In the genomic region with DNA sequence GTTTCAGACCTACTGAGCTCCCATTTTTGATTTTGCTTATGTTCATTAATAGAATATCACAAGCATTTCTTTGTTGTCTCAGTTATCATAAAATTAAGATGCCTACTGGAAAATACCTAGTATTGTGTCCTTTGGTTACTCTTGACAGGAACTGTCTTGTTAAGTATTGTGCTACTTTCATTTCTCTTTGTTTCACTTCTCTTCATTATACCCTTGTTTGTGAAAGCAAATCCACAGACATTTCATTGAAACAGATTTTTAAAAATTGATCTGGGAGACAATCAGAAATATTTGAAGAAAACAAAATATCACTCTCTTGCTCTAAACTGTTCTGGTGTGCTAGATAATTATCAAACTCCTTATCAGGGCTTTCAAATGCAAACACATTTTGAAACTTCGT, we compare ENCODE assay signal across 28 cellular contexts.
"Had no signal": no experiment of that assay in that cellular context is flagged by ENCODE, and none has a peak within 500 bp of the region (broad histone marks: within the 10 kb centered on the region; RNA-seq: fewer than 3 reads in every experiment).

No MANE protein-coding gene starts in this region.

- H3K9me3 Mint-ChIP-seq: brain had no signal

- H3K9me3 ChIP-seq: ascending aorta, colonic mucosa had no signal

- H3K4me1 Mint-ChIP-seq: activated CD4-positive, alpha-beta memory T cell treated with anti-CD3 and anti-CD28 coated beads, Interleukin-2, amount 10 ng/mL, durations not matched to agents 7 days and 5 days; activated CD4-positive, alpha-beta T cell treated with anti-CD3 and anti-CD28 coated beads, Interleukin-2, amount 10 ng/mL, durations not matched to agents 7 days and 5 days; activated naive CD4-positive, alpha-beta T cell treated with anti-CD3 and anti-CD28 coated beads, Interleukin-2, amount 10 ng/mL, durations not matched to agents 7 days and 5 days; activated naive CD8-positive, alpha-beta T cell treated with anti-CD3 and anti-CD28 coated beads, Interleukin-2, amount 10 ng/mL, durations not matched to agents 7 days and 5 days; brain; WTC11 had no signal

- H3K27me3 ChIP-seq: ascending aorta, breast epithelium, cardiac muscle cell, colonic mucosa had no signal

- H3K36me3 Mint-ChIP-seq: activated naive CD4-positive, alpha-beta T cell treated with anti-CD3 and anti-CD28 coated beads, Interleukin-2, amount 10 ng/mL, durations not matched to agents 7 days and 5 days; activated naive CD4-positive, alpha-beta T cell treated with anti-CD3 and anti-CD28 coated beads, Interleukin-2, amount 50 U/mL, for 72 hours; activated naive CD8-positive, alpha-beta T cell treated with anti-CD3 and anti-CD28 coated beads, Interleukin-2, amount 10 ng/mL, durations not matched to agents 7 days and 5 days; brain had no signal

- H3K4me1 ChIP-seq: ascending aorta, breast epithelium, colonic mucosa had no signal

- H3K27ac Mint-ChIP-seq: activated CD4-positive, alpha-beta memory T cell treated with anti-CD3 and anti-CD28 coated beads, Interleukin-2, amount 10 ng/mL, durations not matched to agents 7 days and 5 days; activated CD4-positive, alpha-beta T cell treated with anti-CD3 and anti-CD28 coated beads, Interleukin-2, amount 10 ng/mL, durations not matched to agents 7 days and 5 days; activated naive CD4-positive, alpha-beta T cell treated with anti-CD3 and anti-CD28 coated beads, Interleukin-2, amount 10 ng/mL, durations not matched to agents 7 days and 5 days; activated naive CD4-positive, alpha-beta T cell treated with anti-CD3 and anti-CD28 coated beads, Interleukin-2, amount 50 U/mL, for 72 hours; activated naive CD8-positive, alpha-beta T cell treated with anti-CD3 and anti-CD28 coated beads, Interleukin-2, amount 10 ng/mL, durations not matched to agents 7 days and 5 days; activated T-cell treated with anti-CD3 and anti-CD28 coated beads, Interleukin-2, amount 50 U/mL, for 24 hours; activated T-cell treated with anti-CD3 and anti-CD28 coated beads, Interleukin-2, amount 50 U/mL, for 72 hours; brain; WTC11 had no signal

- H3K27me3 Mint-ChIP-seq: activated CD4-positive, alpha-beta memory T cell treated with anti-CD3 and anti-CD28 coated beads, Interleukin-2, amount 10 ng/mL, durations not matched to agents 7 days and 5 days; activated CD4-positive, alpha-beta T cell treated with anti-CD3 and anti-CD28 coated beads, Interleukin-2, amount 10 ng/mL, durations not matched to agents 7 days and 5 days; activated naive CD4-positive, alpha-beta T cell treated with anti-CD3 and anti-CD28 coated beads, Interleukin-2, amount 10 ng/mL, durations not matched to agents 7 days and 5 days; activated naive CD8-positive, alpha-beta T cell treated with anti-CD3 and anti-CD28 coated beads, Interleukin-2, amount 10 ng/mL, durations not matched to agents 7 days and 5 days; activated T-cell treated with anti-CD3 and anti-CD28 coated beads, Interleukin-2, amount 50 U/mL, for 24 hours had no signal

- H3K36me3 ChIP-seq: ascending aorta, breast epithelium, cardiac muscle cell, colonic mucosa had no signal

- H3K4me3 ChIP-seq: ascending aorta, breast epithelium, cardiac muscle cell, colonic mucosa had no signal

- H3K27ac ChIP-seq: ascending aorta, breast epithelium, cardiac muscle cell, colonic mucosa, VCaP had no signal

- ATAC-seq: activated naive CD4-positive, alpha-beta T cell treated with anti-CD3 and anti-CD28 coated beads, Interleukin-2, amount 50 U/mL, for 72 hours; activated T-cell treated with anti-CD3 and anti-CD28 coated beads, Interleukin-2, amount 50 U/mL, for 72 hours; esophagus mucosa; WTC11 had no signal

- H3K4me3 Mint-ChIP-seq: activated CD4-positive, alpha-beta memory T cell treated with anti-CD3 and anti-CD28 coated beads, Interleukin-2, amount 10 ng/mL, durations not matched to agents 7 days and 5 days; activated CD4-positive, alpha-beta T cell treated with anti-CD3 and anti-CD28 coated beads, Interleukin-2, amount 10 ng/mL, durations not matched to agents 7 days and 5 days; activated naive CD4-positive, alpha-beta T cell treated with anti-CD3 and anti-CD28 coated beads, Interleukin-2, amount 10 ng/mL, durations not matched to agents 7 days and 5 days; activated naive CD8-positive, alpha-beta T cell treated with anti-CD3 and anti-CD28 coated beads, Interleukin-2, amount 10 ng/mL, durations not matched to agents 7 days and 5 days; activated T-cell treated with anti-CD3 and anti-CD28 coated beads, Interleukin-2, amount 50 U/mL, for 24 hours; activated T-cell treated with anti-CD3 and anti-CD28 coated beads, Interleukin-2, amount 50 U/mL, for 72 hours; brain; WTC11 had no signal

- DNase-seq: activated CD4-positive, alpha-beta memory T cell treated with anti-CD3 and anti-CD28 coated beads, Interleukin-2, amount 10 ng/mL, durations not matched to agents 7 days and 5 days; activated CD4-positive, alpha-beta T cell treated with anti-CD3 and anti-CD28 coated beads for 1 hour; activated CD4-positive, alpha-beta T cell treated with anti-CD3 and anti-CD28 coated beads for 4 hours; activated CD4-positive, alpha-beta T cell treated with anti-CD3 and anti-CD28 coated beads, Interleukin-2, amount 10 ng/mL, durations not matched to agents 7 days and 5 days; activated CD4-positive, alpha-beta T cell treated with anti-CD3 and anti-CD28 coated beads, Interleukin-2, amount 50 U/mL, for 4 hours; activated CD8-positive, alpha-beta memory T cell treated with anti-CD3 and anti-CD28 coated beads, Interleukin-2, amount 50 U/mL, for 48 hours; activated gamma-delta T cell; activated naive CD4-positive, alpha-beta T cell; activated naive CD4-positive, alpha-beta T cell treated with anti-CD3 and anti-CD28 coated beads, Interleukin-2, amount 10 ng/mL, durations not matched to agents 7 days and 5 days; activated naive CD8-positive, alpha-beta T cell treated with anti-CD3 and anti-CD28 coated beads, Interleukin-2, amount 10 ng/mL, durations not matched to agents 7 days and 5 days; activated T-cell treated with anti-CD3 and anti-CD28 coated beads for 4 hours; activated T-cell treated with anti-CD3 and anti-CD28 coated beads, Interleukin-2, amount 50 U/mL, for 24 hours; activated T-cell treated with anti-CD3 and anti-CD28 coated beads, Interleukin-2, amount 50 U/mL, for 72 hours; central memory CD4-positive, alpha-beta T cell; cerebellar nuclear complex; colonic mucosa; effector CD8-positive, alpha-beta T cell; foreskin fibroblast; head of caudate nucleus; T-helper 2 cell had no signal
